Comparison of ENCODE assay signal across 19 cellular contexts in the genomic region with DNA sequence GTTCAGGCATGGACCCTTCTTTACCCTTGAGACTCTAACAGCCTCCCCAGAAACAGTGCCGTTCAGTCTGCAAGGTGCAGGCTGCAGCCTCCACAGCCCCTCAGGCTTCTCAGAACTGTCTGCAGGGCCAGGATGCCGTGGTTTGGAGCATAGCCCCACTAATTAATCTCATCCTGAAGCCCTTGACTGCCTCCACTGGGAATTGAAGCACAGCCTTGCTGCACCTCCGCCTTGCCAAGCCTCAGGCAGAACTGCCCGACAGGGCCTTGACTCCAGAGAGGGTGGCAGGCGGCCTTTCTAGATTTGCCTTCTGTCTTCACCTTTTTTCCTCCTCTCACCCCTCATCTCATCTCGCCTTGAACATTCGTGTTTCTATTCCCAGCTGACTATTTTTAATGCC.
DNase-seq lines count a peak whose midpoint lies in the region; TF ChIP-seq lines count a peak whose summit lies in the region.
"Had no signal": no experiment of that assay in that cellular context is flagged by ENCODE, and none has a peak within 500 bp of the region (broad histone marks: within the 10 kb centered on the region; RNA-seq: fewer than 3 reads in every experiment).

No MANE protein-coding gene starts in this region.

- H3K4me2 ChIP-seq in fibroblast of lung (ENCODE audit: extremely low read depth, insufficient read depth, low read length), result no peak overlapping the region
- H3K4me2 ChIP-seq: GM23338, KMS-11, neural progenitor cell had no signal

- H3K27me3 ChIP-seq in fibroblast of lung (ENCODE audit: control insufficient read depth, insufficient read depth, low read length) (peaks cover 5% of the 10 kb centered on the region), transverse colon (no peaks in the 10 kb centered on the region)
- H3K27me3 ChIP-seq: neural progenitor cell had no signal

- H3K9me3 ChIP-seq in fibroblast of lung (ENCODE audit: control insufficient read depth, insufficient read depth, low read depth, low read length), result no peaks in the 10 kb centered on the region
- H3K9me3 ChIP-seq in transverse colon, result no peaks in the 10 kb centered on the region
- H3K9me3 ChIP-seq: psoas muscle had no signal

- in situ Hi-C loops in transverse colon (cut with MboI; ENCODE audit: low pct_ligation_motif_present in 1 of 4, low pct_unique_long_range_greater_than_20kb in 1 of 4, low sequenced_read_pairs in 3 of 4), result no loop called here

- H2AFZ ChIP-seq in fibroblast of lung (ENCODE audit: low read length), result no peak overlapping the region
- H2AFZ ChIP-seq: GM23338, neural progenitor cell had no signal

- no peak for TF ChIP-seq CTCF in fibroblast of lung (conservative IDR thresholded peaks at IDR 0.05 in 1 of 2, IDR thresholded peaks at IDR 0.05 in 1 of 2; ENCODE audit: low read depth in 1 of 2, low read length in 2 of 2)
- no peak for TF ChIP-seq CTCF in transverse colon (IDR thresholded peaks at IDR 0.05)

- no peak overlapping the region for H3K4me3 ChIP-seq in fibroblast of lung (replicated peaks in 1 of 4; ENCODE audit: control extremely low read depth in 1 of 4, insufficient read depth in 1 of 4, low read depth in 3 of 4, low read length in 4 of 4)
- H3K4me3 ChIP-seq in transverse colon, result no peak overlapping the region
- H3K4me3 ChIP-seq: GM23338, neural progenitor cell, psoas muscle, spleen had no signal

- no peak overlapping the region for H3K9ac ChIP-seq in fibroblast of lung (ENCODE audit: insufficient read depth, low read length)
- H3K9ac ChIP-seq: KMS-11, neural progenitor cell had no signal

- intact Hi-C loops in transverse colon (cut with DNase I; ENCODE audit: low total_unique reads), result no loop called here

- DNase-seq in DMS153 (lab: John Stamatoyannopoulos, UW), result peak; percentile 18
- DNase-seq in DMS153 treated with DMSO at 0.1 percent for 48 hours (lab: John Stamatoyannopoulos, UW; ENCODE audit: unreplicated experiment), result no peak
- peak; percentile 82 to 90 for DNase-seq in NCI-H524 (lab: John Stamatoyannopoulos, UW)
- DNase-seq in fibroblast of lung (ENCODE audit: low read depth in 2 of 2), result peak; percentile 59 to 63
- DNase-seq in transverse colon, result no peak
- DNase-seq in DMS 273 treated with DMSO at 0.1 percent for 48 hours (lab: John Stamatoyannopoulos, UW), result no peak
- no peak for DNase-seq in NCI-H2029 (lab: John Stamatoyannopoulos, UW)
- DNase-seq in UCSD-AML1 (lab: John Stamatoyannopoulos, UW; ENCODE audit: unreplicated experiment), result no peak
- DNase-seq: activated CD4-positive, alpha-beta T cell treated with anti-CD3 and anti-CD28 coated beads for 48 hours; activated CD8-positive, alpha-beta memory T cell treated with anti-CD3 and anti-CD28 coated beads, Interleukin-2, amount 10 ng/mL, durations not matched to agents 7 days and 5 days; activated naive CD8-positive, alpha-beta T cell treated with anti-CD3 and anti-CD28 coated beads, Interleukin-2, amount 50 U/mL, for 24 hours; NCI-H1105 treated with DMSO at 0.1 percent for 48 hours; psoas muscle; spleen had no signal

- TF ChIP-seq EP300 in transverse colon (IDR thresholded peaks at IDR 0.05; ENCODE audit: low read depth), result no peak

- no peaks in the 10 kb centered on the region for H3K79me2 ChIP-seq in fibroblast of lung (ENCODE audit: control insufficient read depth, insufficient read depth, low read length)

- no peaks in the 10 kb centered on the region for H3K36me3 ChIP-seq in fibroblast of lung (ENCODE audit: control insufficient read depth, insufficient read depth, low read length)
- H3K36me3 ChIP-seq in transverse colon, result no peaks in the 10 kb centered on the region
- H3K36me3 ChIP-seq: neural progenitor cell had no signal

- H4K20me1 ChIP-seq in fibroblast of lung (ENCODE audit: control insufficient read depth, extremely low read depth, insufficient read depth, low read length), result no peaks in the 10 kb centered on the region

- TF ChIP-seq POLR2A in transverse colon (IDR thresholded peaks at IDR 0.05), result no peak

- H3K4me1 ChIP-seq in fibroblast of lung (ENCODE audit: control insufficient read depth, extremely low read depth, insufficient read depth, low read length) (peaks cover 4% of the 10 kb centered on the region), transverse colon (peaks cover 0 to 17% (median 16%) of the 10 kb centered on the region in 4 donors)
- H3K4me1 ChIP-seq: psoas muscle, spleen had no signal

- 69% methylated on average over 7 of the region's 7 CpGs; no CpG with 5 or more reads in 1 of the 2 donors for WGBS in transverse colon (ENCODE audit: low coverage in 1 of 2), 2 donors

- H3K27ac ChIP-seq in fibroblast of lung (ENCODE audit: insufficient read depth, low read length), result no peak overlapping the region
- H3K27ac ChIP-seq in transverse colon, result peak overlapping the region; percentile 64 to 87 (median 72)
- H3K27ac ChIP-seq: 22Rv1, KMS-11, neural progenitor cell, psoas muscle, RWPE1, spleen had no signal

Comparison
In these comparisons a context has a peak if more than half of its experiments do, and no peak if none do; other contexts are left out.
1. DNase-seq: peak in DMS153 (single experiment), NCI-H524 (2 of 2) and fibroblast of lung (2 of 2); none in DMS153 treated with DMSO at 0.1 percent for 48 hours (single experiment), transverse colon (single experiment), DMS 273 treated with DMSO at 0.1 percent for 48 hours (single experiment), NCI-H2029 (single experiment) and UCSD-AML1 (single experiment).